In genomic region chr17:77768475-77768874, GRCh38 we compare ENCODE assay signal across 15 cellular contexts.
"Had no signal": no experiment of that assay in that cellular context is flagged by ENCODE, and none has a peak within 500 bp of the region (broad histone marks: within the 10 kb centered on the region; RNA-seq: fewer than 3 reads in every experiment).

No MANE protein-coding gene starts in this region.

- H3K27me3 ChIP-seq: colonic mucosa, upper lobe of left lung had no signal

- ATAC-seq: mucosa of descending colon; naive thymus-derived CD8-positive, alpha-beta T cell; sciatic nerve had no signal

- DNase-seq: activated CD4-positive, alpha-beta T cell treated with anti-CD3 and anti-CD28 coated beads, Interleukin-2, amount 50 U/mL, for 1 hour; activated CD4-positive, CD25-positive, alpha-beta regulatory T cell; activated naive CD4-positive, alpha-beta T cell treated with anti-CD3 and anti-CD28 coated beads, Interleukin-2, amount 10 ng/mL, durations not matched to agents 7 days and 5 days; caudate nucleus; colonic mucosa; effector CD4-positive, alpha-beta T cell; hippocampal formation; mammary epithelial cell; mucosa of descending colon; stimulated activated naive CD4-positive, alpha-beta T cell; upper lobe of left lung had no signal

- H3K4me1 ChIP-seq: colonic mucosa had no signal

- H3K36me3 ChIP-seq: colonic mucosa, upper lobe of left lung had no signal

- H3K4me3 Mint-ChIP-seq: activated naive CD4-positive, alpha-beta T cell treated with anti-CD3 and anti-CD28 coated beads, Interleukin-2, amount 10 ng/mL, durations not matched to agents 7 days and 5 days; naive thymus-derived CD8-positive, alpha-beta T cell; T-helper 1 cell treated with Interleukin-12 subunit alpha and Interleukin-12 subunit beta and Interleukin-4 antibody, amounts not matched to agents 30 μg/mL and 1 μg/mL, for 36 hours had no signal

- H3K9me3 ChIP-seq: colonic mucosa, mucosa of descending colon, upper lobe of left lung had no signal

- H3K27ac ChIP-seq: colonic mucosa, upper lobe of left lung had no signal

- H3K36me3 Mint-ChIP-seq: activated naive CD4-positive, alpha-beta T cell treated with anti-CD3 and anti-CD28 coated beads, Interleukin-2, amount 10 ng/mL, durations not matched to agents 7 days and 5 days; naive thymus-derived CD8-positive, alpha-beta T cell had no signal

- H3K9me3 Mint-ChIP-seq: activated naive CD4-positive, alpha-beta T cell treated with anti-CD3 and anti-CD28 coated beads, Interleukin-2, amount 10 ng/mL, durations not matched to agents 7 days and 5 days; activated T-helper 2 cell treated with anti-CD3 and anti-CD28 coated beads, Interferon-gamma antibody, Interleukin-2, Interleukin-4, amounts not matched to agents 10 μg/mL and 5 μg/mL and 100 μg/mL, durations not matched to agents 14 hours and 24 hours and 36 hours; naive thymus-derived CD8-positive, alpha-beta T cell; T-helper 1 cell treated with Interleukin-12 subunit alpha and Interleukin-12 subunit beta and Interleukin-4 antibody, amounts not matched to agents 30 μg/mL and 1 μg/mL, for 36 hours had no signal

- H3K4me3 ChIP-seq: colonic mucosa, mucosa of descending colon, upper lobe of left lung had no signal

- H3K27ac Mint-ChIP-seq: activated naive CD4-positive, alpha-beta T cell treated with anti-CD3 and anti-CD28 coated beads, Interleukin-2, amount 10 ng/mL, durations not matched to agents 7 days and 5 days; activated T-helper 2 cell treated with anti-CD3 and anti-CD28 coated beads, Interferon-gamma antibody, Interleukin-2, Interleukin-4, amounts not matched to agents 10 μg/mL and 5 μg/mL and 100 μg/mL, durations not matched to agents 14 hours and 24 hours and 36 hours; T-helper 1 cell treated with Interleukin-12 subunit alpha and Interleukin-12 subunit beta and Interleukin-4 antibody, amounts not matched to agents 30 μg/mL and 1 μg/mL, for 36 hours had no signal
